ENCODE assay signal across 22 cellular contexts in genomic region chr6:167552961-167553360, GRCh38.
"Had no signal": no experiment of that assay in that cellular context is flagged by ENCODE, and none has a peak within 500 bp of the region (broad histone marks: within the 10 kb centered on the region; RNA-seq: fewer than 3 reads in every experiment).

No MANE protein-coding gene starts in this region.

- ATAC-seq: left colon, left ventricle myocardium superior, pancreas had no signal

- H3K4me3 ChIP-seq: coronary artery, heart left ventricle, lung, pancreas, prostate gland, sigmoid colon, skin epidermis, stomach had no signal

- H3K4me1 Mint-ChIP-seq: endodermal cell, naive B cell had no signal

- DNase-seq: effector CD4-positive, alpha-beta T cell; endodermal cell; foreskin melanocyte; heart left ventricle; hippocampal formation; left colon; left ventricle myocardium superior; mesenchymal stem cell; naive B cell; nucleus accumbens; pancreas; retina; sigmoid colon; stimulated activated CD4-positive, alpha-beta T cell treated with anti-CD3 and anti-CD28 coated beads, Interleukin-2, amount 100 ng/mL, for 24 hours; stimulated activated naive CD4-positive, alpha-beta T cell; stomach; substantia nigra; trophoblast cell had no signal

- H3K27ac ChIP-seq: coronary artery, heart left ventricle, pancreas, prostate gland, sigmoid colon, skin epidermis, stomach had no signal

- H3K27ac Mint-ChIP-seq: endodermal cell had no signal

- H3K4me3 Mint-ChIP-seq: endodermal cell had no signal

- H3K36me3 ChIP-seq: heart left ventricle, pancreas, prostate gland, sigmoid colon, stomach had no signal

- FAIRE-seq: pancreas had no signal

- H3K27me3 ChIP-seq: heart left ventricle, pancreas, sigmoid colon, stomach had no signal

- H3K4me1 ChIP-seq: pancreas, prostate gland had no signal

- H3K9me3 ChIP-seq: pancreas, prostate gland had no signal

- H3K9me3 Mint-ChIP-seq: endodermal cell had no signal
